Comparison of ENCODE assay signal across 26 cellular contexts in the genomic region with DNA sequence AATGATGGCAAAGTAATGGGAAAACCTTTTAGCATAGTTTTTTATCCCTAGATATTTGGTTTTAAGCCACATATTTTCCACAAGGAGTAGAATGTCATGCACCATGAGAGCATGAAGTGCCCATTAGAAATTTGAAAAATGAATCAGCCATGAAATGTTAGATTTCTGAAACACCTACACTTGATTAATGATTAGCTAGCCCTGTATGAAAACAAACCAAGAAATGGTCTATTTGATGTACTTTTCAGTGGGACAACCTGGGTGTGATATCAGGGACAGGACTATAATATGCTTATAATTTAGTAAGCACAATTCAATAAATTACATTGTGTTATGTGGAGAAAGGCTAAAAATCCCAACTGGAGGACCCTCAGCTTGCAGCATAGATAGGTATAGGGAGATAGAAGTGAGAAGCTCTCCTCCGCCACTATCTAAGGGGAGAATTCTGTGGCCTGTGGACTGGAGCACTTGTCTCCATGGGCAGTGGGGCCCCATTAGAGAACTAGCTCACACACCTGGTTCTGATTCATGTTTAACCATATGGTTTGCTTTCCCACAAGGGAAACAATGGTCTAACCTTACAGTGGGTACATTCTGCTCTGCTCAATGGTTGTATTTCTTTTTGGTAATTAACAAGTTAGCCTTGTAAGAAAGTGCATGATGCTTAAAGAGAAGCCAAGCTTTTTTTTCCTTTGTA.
"Had no signal": no experiment of that assay in that cellular context is flagged by ENCODE, and none has a peak within 500 bp of the region (broad histone marks: within the 10 kb centered on the region; RNA-seq: fewer than 3 reads in every experiment).

No MANE protein-coding gene starts in this region.

- H3K27ac ChIP-seq: adrenal gland, brain microvascular endothelial cell, coronary artery, dorsolateral prefrontal cortex, gastroesophageal sphincter, heart left ventricle, left lung, lower lobe of right lung, testis had no signal

- H3K9me3 ChIP-seq: adrenal gland, gastroesophageal sphincter, heart left ventricle, left lung, lower lobe of right lung, testis had no signal

- DNase-seq: activated CD4-positive, alpha-beta T cell treated with anti-CD3 and anti-CD28 coated beads for 4 hours; activated CD4-positive, alpha-beta T cell treated with anti-CD3 and anti-CD28 coated beads, Interleukin-2, amount 50 U/mL, for 4 hours; activated effector memory CD4-positive, alpha-beta T cell treated with anti-CD3 and anti-CD28 coated beads, Interleukin-2, amount 50 U/mL, for 16 hours; activated naive CD4-positive, alpha-beta T cell treated with anti-CD3 and anti-CD28 coated beads for 36 hours; activated naive CD8-positive, alpha-beta T cell treated with anti-CD3 and anti-CD28 coated beads for 36 hours; activated T-cell treated with anti-CD3 and anti-CD28 coated beads for 4 hours; adrenal gland; brain microvascular endothelial cell; dorsolateral prefrontal cortex; effector memory CD4-positive, alpha-beta T cell; heart left ventricle; hypothalamus; immature natural killer cell; left lung; lower lobe of right lung; mesendoderm; right cardiac atrium; stimulated activated naive CD8-positive, alpha-beta T cell treated with anti-CD3 and anti-CD28 coated beads, Interleukin-15, Interleukin-2, amounts not matched to agents 100 U/mL and 50 U/mL, for 24 hours; testis; trophoblast cell had no signal

- H3K4me3 ChIP-seq: adrenal gland, coronary artery, dorsolateral prefrontal cortex, gastroesophageal sphincter, heart left ventricle, left lung, lower lobe of right lung, testis had no signal

- H3K4me1 ChIP-seq: adrenal gland, gastroesophageal sphincter, heart left ventricle, left lung, lower lobe of right lung, testis had no signal

- ATAC-seq: gastroesophageal sphincter; heart left ventricle; left lung; lower lobe of right lung; natural killer cell treated with Interleukin-12 subunit alpha and Interleukin-12 subunit beta and Interleukin-15 and Interleukin-18, amount 100 ng/mL, for 72 hours; right cardiac atrium; stimulated activated naive CD8-positive, alpha-beta T cell treated with anti-CD3 and anti-CD28 coated beads, Interleukin-15, Interleukin-2, amounts not matched to agents 100 U/mL and 50 U/mL, for 24 hours had no signal

- H3K27me3 ChIP-seq: adrenal gland, brain microvascular endothelial cell, dorsolateral prefrontal cortex, gastroesophageal sphincter, heart left ventricle, left lung, testis had no signal

- FAIRE-seq: astrocyte, endothelial cell of umbilical vein, urothelium cell line had no signal
